16 cellular contexts compared by ENCODE assay signal in the genomic region with DNA sequence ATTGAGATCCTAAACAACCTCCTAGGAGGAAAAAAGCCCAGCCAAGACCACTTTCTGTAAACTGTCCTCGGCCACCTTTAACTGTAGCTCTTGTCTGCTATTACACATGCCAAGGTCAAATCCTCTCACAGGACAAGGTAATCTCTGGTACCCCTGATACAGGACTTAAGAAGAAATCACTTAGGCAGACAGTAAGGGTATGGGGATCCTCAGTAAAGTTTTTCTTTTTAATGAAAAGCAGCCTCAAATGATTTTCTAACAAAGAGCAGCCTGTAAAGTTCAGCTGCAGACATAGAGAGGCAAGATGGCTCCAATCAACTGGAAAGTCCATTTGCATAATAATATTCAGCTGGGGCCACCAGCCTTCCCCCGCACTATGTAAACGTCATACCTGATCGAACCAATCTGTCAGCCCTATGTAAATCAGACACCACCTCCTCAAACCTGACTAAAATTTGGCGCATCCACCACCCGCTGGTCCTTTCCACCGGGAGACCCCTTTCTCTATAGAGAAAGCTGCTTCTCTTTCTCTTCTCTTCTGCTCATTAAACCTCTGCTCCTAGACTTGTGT. TPM values are rescaled to one million over a fixed set of nuclear protein-coding genes. Genes with fewer than 3 reads are reported as not detected.
A peak's percentile ranks its signal among the peaks of the same experiment; 100 is the strongest.
DNase-seq lines count a peak whose midpoint lies in the region; ATAC-seq and TF ChIP-seq lines count a peak whose summit lies in the region.
"Had no signal": no experiment of that assay in that cellular context is flagged by ENCODE, and none has a peak within 500 bp of the region (broad histone marks: within the 10 kb centered on the region; RNA-seq: fewer than 3 reads in every experiment).

No MANE protein-coding gene starts in this region.

- H2BK15ac ChIP-seq in mesendoderm (replicated peaks; ENCODE audit: low read depth), result peak overlapping the region; percentile 6

- DNase-seq in NCI-H526 treated with DMSO at 0.1 percent for 48 hours (lab: John Stamatoyannopoulos, UW) (peak; percentile 94), mesendoderm (no peak), left lung (no peak)
- DNase-seq: activated CD4-positive, alpha-beta T cell treated with anti-CD3 and anti-CD28 coated beads, Interleukin-2, amount 50 U/mL, for 4 hours; activated T-cell treated with anti-CD3 and anti-CD28 coated beads, Interleukin-2, amount 50 U/mL, for 1 hour; dermis blood vessel endothelial cell; kidney; midbrain; NCI-H2171; right cardiac atrium; T-helper 9 cell had no signal

- TF ChIP-seq CTCF in left lung (IDR thresholded peaks at IDR 0.05), result no peak

- no peaks in the 10 kb centered on the region for H3K79me1 ChIP-seq in mesendoderm (ENCODE audit: low read length)

- no peak overlapping the region for H4K5ac ChIP-seq in mesendoderm (ENCODE audit: low read length)

- no peak overlapping the region for H3K23ac ChIP-seq in mesendoderm (ENCODE audit: low read length)

- peak overlapping the region; percentile 55 for H3K4ac ChIP-seq in mesendoderm (ENCODE audit: low read depth, low read length)

- peak overlapping the region; percentile 51 for H3K18ac ChIP-seq in mesendoderm (ENCODE audit: low read length)

- H2BK5ac ChIP-seq in mesendoderm (ENCODE audit: low read length), result no peak overlapping the region

- ATAC-seq in GM18873 (IDR thresholded peaks at IDR 0.05; ENCODE audit: low FRiP score, unreplicated experiment) (peak; percentile 62), HG02885 (IDR thresholded peaks at IDR 0.05; ENCODE audit: poor library complexity, unreplicated experiment) (peak; percentile 68), GM18498 (IDR thresholded peaks at IDR 0.05; ENCODE audit: unreplicated experiment) (no peak), left lung (no peak), GM19035 (IDR thresholded peaks at IDR 0.05; ENCODE audit: unreplicated experiment) (no peak)
- ATAC-seq: right cardiac atrium had no signal

- H3K56ac ChIP-seq in mesendoderm (ENCODE audit: low read length), result no peak overlapping the region

- H3K4me2 ChIP-seq in mesendoderm (ENCODE audit: low read length), result no peak overlapping the region

- H4K8ac ChIP-seq in mesendoderm (ENCODE audit: low read depth, low read length), result no peak overlapping the region

- H3K27ac ChIP-seq in mesendoderm (ENCODE audit: low read depth, low read length), result no peak overlapping the region
- no peak overlapping the region for H3K27ac ChIP-seq in left lung
- H3K27ac ChIP-seq: neutrophil had no signal

- H3K9me3 ChIP-seq in left lung, result no peaks in the 10 kb centered on the region
- H3K9me3 ChIP-seq: neutrophil had no signal

- H3K27me3 ChIP-seq in mesendoderm (ENCODE audit: insufficient read depth, low read length, poor library complexity), result no peaks in the 10 kb centered on the region
- H3K27me3 ChIP-seq in left lung, result no peaks in the 10 kb centered on the region
- H3K27me3 ChIP-seq: neutrophil had no signal

- H2AK5ac ChIP-seq in mesendoderm (ENCODE audit: low read length), result no peak overlapping the region

- intact Hi-C loops in left lung (cut with DNase I), result no loop called here

- H3K4me1 ChIP-seq in mesendoderm (ENCODE audit: control insufficient read depth, low read depth, low read length) (no peaks in the 10 kb centered on the region), left lung (no peaks in the 10 kb centered on the region)

- no peak overlapping the region for H3K9ac ChIP-seq in mesendoderm (ENCODE audit: low read length)

- no peak overlapping the region for H2BK120ac ChIP-seq in mesendoderm (ENCODE audit: low read depth, low read length)

- no CpG with 5 or more reads among the region's 7 CpGs for WGBS in mesendoderm (ENCODE audit: extremely low coverage, insufficient coverage, low lambda C conversion rate)

- H3K4me3 ChIP-seq in mesendoderm (ENCODE audit: low read length) (no peak overlapping the region), left lung (no peak overlapping the region)

- H3K79me2 ChIP-seq in mesendoderm (ENCODE audit: control insufficient read depth, insufficient read depth, low read length), result no peaks in the 10 kb centered on the region

- no peaks in the 10 kb centered on the region for H3K36me3 ChIP-seq in mesendoderm (ENCODE audit: control insufficient read depth, insufficient read depth, low read length)
- H3K36me3 ChIP-seq in left lung, result no peaks in the 10 kb centered on the region
- H3K36me3 ChIP-seq: neutrophil had no signal

RNA-seq across cellular contexts. Expression of a gene that starts 14.6 kb away (rescaled TPM):
- 15.1 TPM for polyA plus RNA-seq in mesendoderm (2013, experiment 1 of 2)
- 15.6 TPM for polyA plus RNA-seq in mesendoderm (2013, experiment 2 of 2)
- total RNA-seq in left lung, result 100 to 1,000 TPM in 1 of 2 donors, 10 to 100 TPM in 1; 44.9 to 125 TPM

RNA-seq across cellular contexts. Expression of a gene that starts 14.6 kb away (rescaled TPM):
- polyA plus RNA-seq in mesendoderm (2013, experiment 1 of 2), result not detected
- not detected for polyA plus RNA-seq in mesendoderm (2013, experiment 2 of 2)
- not detected for total RNA-seq in left lung
- total RNA-seq: dermis blood vessel endothelial cell, kidney, right cardiac atrium had no signal
- polyA plus RNA-seq: right cardiac atrium had no signal

RNA-seq across cellular contexts. Expression of a gene that starts 57.2 kb away (rescaled TPM):
- polyA plus RNA-seq in mesendoderm (2013, experiment 1 of 2), result 191 TPM
- polyA plus RNA-seq in mesendoderm (2013, experiment 2 of 2), result 182 TPM
- total RNA-seq in left lung, result 10 to 100 TPM; 22.3 to 42.5 TPM

Comparison
In these comparisons a context has a peak if more than half of its experiments do, and no peak if none do; other contexts are left out.
1. ATAC-seq: peak in GM18873 (single experiment) and HG02885 (single experiment); none in GM18498 (single experiment), left lung (single experiment) and GM19035 (single experiment).